In genomic region chr12:48183091-48183875, GRCh38 we compare ENCODE assay signal across 8 cellular contexts. TPM values are rescaled to one million over a fixed set of nuclear protein-coding genes. Genes with fewer than 3 reads are reported as not detected.
DNase-seq lines count a peak whose midpoint lies in the region; TF ChIP-seq lines count a peak whose summit lies in the region.

CCDC184 (plus strand) TSS chr12:48183644; CDS start chr12:48184123, 479 bp downstream.

- H3K4me3 ChIP-seq in astrocyte of the cerebellum (ENCODE audit: low read depth, low read length), result peak within 1 kb of the TSS; percentile 69

- DNase-seq in G401 (ENCODE audit: low spot score) (peak; percentile 96), HCEC 1CT (peak; percentile 80), NCI-H1048 (lab: John Stamatoyannopoulos, UW) (peak; percentile 9), T-helper 22 cell (ENCODE audit: low read depth) (peak; percentile 74), astrocyte of the cerebellum (ENCODE audit: low read depth) (no peak), hippocampal formation (lab: John Stamatoyannopoulos, UW) (peak; percentile 61 to 70), renal cortical epithelial cell (ENCODE audit: low read depth) (peak; percentile 37), RKO (ENCODE audit: low spot score) (no peak)

- in situ Hi-C loops in G401 (cut with HindIII; ENCODE audit: low sequenced_read_pairs) (no loop called here), astrocyte of the cerebellum (cut with HindIII; ENCODE audit: low sequenced_read_pairs) (no loop called here)

- TF ChIP-seq CTCF in astrocyte of the cerebellum (IDR thresholded peaks at IDR 0.05; ENCODE audit: low read depth, low read length, missing control alignments), result peak; percentile 42

RNA-seq across cellular contexts. Expression of gene CCDC184, which starts in this region (rescaled TPM):
- 0.03 and 0.06 TPM in 2 replicates for total RNA-seq in G401 (2014; rRNA removed; shearing (Covaris generic))
- 0.40 TPM in 1 of 2 replicates, not detected in the other for total RNA-seq in renal cortical epithelial cell

Comparison
In these comparisons a context has a peak if more than half of its experiments do, and no peak if none do; other contexts are left out.
1. Peak in DNase-seq in G401; RNA of the gene not detected or under 1 TPM.
2. Peak in DNase-seq in renal cortical epithelial cell; RNA of the gene not detected or under 1 TPM.
3. DNase-seq: peak in HCEC 1CT (single experiment), NCI-H1048 (single experiment), T-helper 22 cell (single experiment) and hippocampal formation (2 of 2); none in astrocyte of the cerebellum (single experiment) and RKO (single experiment).